In genomic region chr3:184325269-184325668, GRCh38 we compare ENCODE assay signal across 1 cellular context.
TF ChIP-seq lines count a peak whose summit lies in the region.

No MANE protein-coding gene starts in this region.

TF ChIP-seq in GM12878, 131 proteins besides CTCF, POLR2A, EP300 and RAD21:
- TF ChIP-seq POLR2AphosphoS5 (IDR thresholded peaks at IDR 0.05; ENCODE audit: low read length) = peak; percentile 15; the same call in 1 of the 2 replicates
- no peak for TF ChIP-seq RFX5 (IDR thresholded peaks at IDR 0.05; ENCODE audit: low read depth, low read length)
TF ChIP-seq in GM12878: peak in this region for 1.
